ENCODE assay signal across 27 cellular contexts in genomic region chr18:44075038-44075437, GRCh38.
A peak's percentile ranks its signal among the peaks of the same experiment; 100 is the strongest.
DNase-seq lines count a peak whose midpoint lies in the region; ATAC-seq, FAIRE-seq and TF ChIP-seq lines count a peak whose summit lies in the region.
"Had no signal": no experiment of that assay in that cellular context is flagged by ENCODE, and none has a peak within 500 bp of the region (broad histone marks: within the 10 kb centered on the region; RNA-seq: fewer than 3 reads in every experiment).

No MANE protein-coding gene starts in this region.

- no peak overlapping the region for H3K4me3 Mint-ChIP-seq in astrocyte (ENCODE audit: unreplicated experiment)
- H3K4me3 Mint-ChIP-seq: B cell; CD4-positive, alpha-beta T cell; CD8-positive, alpha-beta T cell had no signal

- intact Hi-C loops in HepG2 (cut with micrococcal nuclease; ENCODE audit: unreplicated experiment) (no loop called here), right lobe of liver (cut with DNase I) (no loop called here)

- no peaks in the 10 kb centered on the region for H3K36me3 Mint-ChIP-seq in astrocyte (ENCODE audit: low read depth, unreplicated experiment)
- H3K36me3 Mint-ChIP-seq: CD8-positive, alpha-beta T cell had no signal

- no TSS peak for BruUV-seq in HepG2 (replicated peaks; lab: Mats Ljungman, UMichigan)

- TF ChIP-seq POLR2A in HepG2 (IDR thresholded peaks at IDR 0.05; ENCODE audit: insufficient read depth in 1 of 2, low read depth in 2 of 2, low read length in 2 of 2) (no peak), right lobe of liver (IDR thresholded peaks at IDR 0.05) (no peak)

- peaks cover 6% of the 10 kb centered on the region for H3K9me3 ChIP-seq in HepG2 (ENCODE audit: low read length)
- H3K9me3 ChIP-seq in right lobe of liver: no peaks in the 10 kb centered on the region
- H3K9me3 ChIP-seq in astrocyte (ENCODE audit: insufficient read depth, low read depth, low read length): no peaks in the 10 kb centered on the region
- H3K9me3 ChIP-seq: A549; BLaER1 treated with 17β-estradiol and CSF1 and Interleukin-3, amounts not matched to agents 10 nM and 100 nM; Caco-2 had no signal

- no peaks in the 10 kb centered on the region for H3K36me3 ChIP-seq in HepG2 (replicated peaks in 1 of 2; ENCODE audit: control insufficient read depth in 1 of 2, insufficient read depth in 2 of 2, low read length in 2 of 2)
- no peaks in the 10 kb centered on the region for H3K36me3 ChIP-seq in right lobe of liver
- H3K36me3 ChIP-seq in astrocyte (ENCODE audit: insufficient read depth, low read length): no peaks in the 10 kb centered on the region
- H3K36me3 ChIP-seq: BLaER1 treated with 17β-estradiol and CSF1 and Interleukin-3, amounts not matched to agents 10 nM and 100 nM had no signal

- ATAC-seq in HepG2 (no peak), right lobe of liver (no peak)
- ATAC-seq: A549; CD8-positive, alpha-beta T cell; GM12878 had no signal

- H4K20me1 ChIP-seq in HepG2 (ENCODE audit: insufficient read depth, low read length) (no peaks in the 10 kb centered on the region), astrocyte (ENCODE audit: insufficient read depth, low read length) (no peaks in the 10 kb centered on the region)
- H4K20me1 ChIP-seq: BLaER1 treated with 17β-estradiol and CSF1 and Interleukin-3, amounts not matched to agents 10 nM and 100 nM had no signal

- H3K4me1 ChIP-seq in HepG2 (ENCODE audit: insufficient read depth, low read length): no peaks in the 10 kb centered on the region
- H3K4me1 ChIP-seq in right lobe of liver: no peaks in the 10 kb centered on the region
- peaks cover 7% of the 10 kb centered on the region for H3K4me1 ChIP-seq in astrocyte (ENCODE audit: insufficient read depth, low read length)
- H3K4me1 ChIP-seq: A549; BLaER1 treated with 17β-estradiol and CSF1 and Interleukin-3, amounts not matched to agents 10 nM and 100 nM; Caco-2 had no signal

- in situ Hi-C loops in HepG2 (cut with HindIII; ENCODE audit: extremely low pct_ligation_motif_present, low pct_unique_long_range_greater_than_20kb): no loop called here

- peaks cover 7% of the 10 kb centered on the region for H3K4me1 Mint-ChIP-seq in astrocyte (ENCODE audit: low read depth, unreplicated experiment)
- H3K4me1 Mint-ChIP-seq: B cell had no signal

- H3K79me2 ChIP-seq in HepG2 (ENCODE audit: insufficient read depth, low read length): no peaks in the 10 kb centered on the region
- no peaks in the 10 kb centered on the region for H3K79me2 ChIP-seq in astrocyte (ENCODE audit: insufficient read depth, low read length)

- FAIRE-seq in HepG2 (lab: Jason Lieb, UNC) (no peak), astrocyte (lab: Jason Lieb, UNC) (peak; percentile 76)
- FAIRE-seq: A549, GM12878, GM12892, GM18507, GM19239 had no signal

- no peak overlapping the region for H2AFZ ChIP-seq in HepG2 (ENCODE audit: low read length)
- H2AFZ ChIP-seq in astrocyte (ENCODE audit: low read depth, low read length): no peak overlapping the region

- POLR2A ChIA-PET in HepG2 (lab: Yijun Ruan, JAX): no interaction called here

- H3K27ac Mint-ChIP-seq in astrocyte (ENCODE audit: unreplicated experiment): no peak overlapping the region
- H3K27ac Mint-ChIP-seq: B cell; CD4-positive, alpha-beta T cell; CD8-positive, alpha-beta T cell had no signal

- DNase-seq in HepG2 (ENCODE audit: low spot score): no peak
- no peak for DNase-seq in right lobe of liver
- DNase-seq in astrocyte (ENCODE audit: low read depth): no peak
- peak; percentile 3 for DNase-seq in renal cortical epithelial cell (ENCODE audit: low read depth)
- no peak for DNase-seq in NCI-H2171 treated with DMSO at 0.1 percent for 48 hours (lab: John Stamatoyannopoulos, UW)
- no peak for DNase-seq in NCI-H2029 (lab: John Stamatoyannopoulos, UW)
- DNase-seq: AML-193; Caco-2; Calu3; CD4-positive, alpha-beta T cell; CD8-positive, alpha-beta T cell; DMS 273 treated with DMSO at 0.1 percent for 48 hours; DMS153; DMS53; DMS79; DND-41; EL; GDM1 had no signal

- CTCF ChIA-PET in HepG2 (lab: Yijun Ruan, JAX; ENCODE audit: low intra/inter-chr PET ratio, low total read pairs): no interaction called here

- H3K27me3 Mint-ChIP-seq in astrocyte (ENCODE audit: low read depth, unreplicated experiment): no peaks in the 10 kb centered on the region
- H3K27me3 Mint-ChIP-seq: CD4-positive, alpha-beta T cell had no signal

- H3K4me3 ChIP-seq in HepG2 (replicated peaks in 1 of 3; ENCODE audit: insufficient read depth in 1 of 3, low read depth in 2 of 3, low read length in 3 of 3) (no peak overlapping the region), right lobe of liver (no peak overlapping the region), astrocyte (ENCODE audit: insufficient read depth, low read depth, low read length) (no peak overlapping the region)
- H3K4me3 ChIP-seq: A549; BLaER1 treated with 17β-estradiol and CSF1 and Interleukin-3, amounts not matched to agents 10 nM and 100 nM; GM12878 had no signal

- no peak overlapping the region for H3K4me2 ChIP-seq in HepG2 (ENCODE audit: low read depth, low read length)
- H3K4me2 ChIP-seq in astrocyte (ENCODE audit: low read length): no peak overlapping the region
- H3K4me2 ChIP-seq: A549; BLaER1 treated with 17β-estradiol and CSF1 and Interleukin-3, amounts not matched to agents 10 nM and 100 nM had no signal

- no peaks in the 10 kb centered on the region for H3K9me3 Mint-ChIP-seq in astrocyte (ENCODE audit: unreplicated experiment)
- H3K9me3 Mint-ChIP-seq: CD4-positive, alpha-beta T cell; CD8-positive, alpha-beta T cell had no signal

- TF ChIP-seq CTCF in HepG2 (CRISPR knock-in tag; IDR thresholded peaks at IDR 0.05): no peak
- no peak for TF ChIP-seq CTCF in right lobe of liver (IDR thresholded peaks at IDR 0.05)
- TF ChIP-seq CTCF in astrocyte (IDR thresholded peaks at IDR 0.05; ENCODE audit: insufficient read depth, low read depth, low read length): no peak

- 2% methylated on average over 3 of the region's 3 CpGs for WGBS in HepG2 (ENCODE audit: low lambda C conversion rate)
- WGBS in right lobe of liver (ENCODE audit: insufficient coverage, low coverage, low lambda C conversion rate, missing lambda C conversion rate): 48% methylated on average over 3 of the region's 3 CpGs

- H3K9ac ChIP-seq in HepG2 (ENCODE audit: insufficient read depth, low read depth, low read length): no peak overlapping the region
- no peak overlapping the region for H3K9ac ChIP-seq in astrocyte (ENCODE audit: low read length)
- H3K9ac ChIP-seq: BLaER1 treated with 17β-estradiol and CSF1 and Interleukin-3, amounts not matched to agents 10 nM and 100 nM had no signal

- no peak for TF ChIP-seq RAD21 in HepG2 (CRISPR knock-in tag; IDR thresholded peaks at IDR 0.05)

- TF ChIP-seq EP300 in HepG2 (IDR thresholded peaks at IDR 0.05; ENCODE audit: low read depth in 2 of 2, low read length in 2 of 2): no peak
- TF ChIP-seq EP300 in HepG2 (CRISPR knock-in tag; IDR thresholded peaks at IDR 0.05; ENCODE audit: borderline replicate concordance): no peak

- H3K27me3 ChIP-seq in HepG2 (ENCODE audit: control insufficient read depth in 1 of 2, insufficient read depth in 2 of 2, low read length in 2 of 2) (no peaks in the 10 kb centered on the region), right lobe of liver (no peaks in the 10 kb centered on the region), astrocyte (ENCODE audit: insufficient read depth, low read length) (no peaks in the 10 kb centered on the region)
- H3K27me3 ChIP-seq: BLaER1 treated with 17β-estradiol and CSF1 and Interleukin-3, amounts not matched to agents 10 nM and 100 nM had no signal

- no peak overlapping the region for H3K27ac ChIP-seq in HepG2 (ENCODE audit: extremely low read length, insufficient read depth, low read length)
- H3K27ac ChIP-seq in right lobe of liver: no peak overlapping the region
- no peak overlapping the region for H3K27ac ChIP-seq in astrocyte (ENCODE audit: low read depth, low read length)
- H3K27ac ChIP-seq: 22Rv1; A549; BLaER1 treated with 17β-estradiol and CSF1 and Interleukin-3, amounts not matched to agents 10 nM and 100 nM; C4-2B had no signal

TF ChIP-seq in HepG2, 621 proteins besides CTCF, POLR2A, EP300 and RAD21:
- peak; percentile 81 for TF ChIP-seq CREB1 (IDR thresholded peaks at IDR 0.05)
- no peak for TF ChIP-seq CREB1 (CRISPR knock-in tag; IDR thresholded peaks at IDR 0.05)
- TF ChIP-seq ATF7 (IDR thresholded peaks at IDR 0.05): peak; percentile 54
- TF ChIP-seq ATF7 (CRISPR knock-in tag; IDR thresholded peaks at IDR 0.05): no peak
- no peak for TF ChIP-seq HINFP (CRISPR knock-in tag; IDR thresholded peaks at IDR 0.05; ENCODE audit: low read depth)
